In the genomic region with DNA sequence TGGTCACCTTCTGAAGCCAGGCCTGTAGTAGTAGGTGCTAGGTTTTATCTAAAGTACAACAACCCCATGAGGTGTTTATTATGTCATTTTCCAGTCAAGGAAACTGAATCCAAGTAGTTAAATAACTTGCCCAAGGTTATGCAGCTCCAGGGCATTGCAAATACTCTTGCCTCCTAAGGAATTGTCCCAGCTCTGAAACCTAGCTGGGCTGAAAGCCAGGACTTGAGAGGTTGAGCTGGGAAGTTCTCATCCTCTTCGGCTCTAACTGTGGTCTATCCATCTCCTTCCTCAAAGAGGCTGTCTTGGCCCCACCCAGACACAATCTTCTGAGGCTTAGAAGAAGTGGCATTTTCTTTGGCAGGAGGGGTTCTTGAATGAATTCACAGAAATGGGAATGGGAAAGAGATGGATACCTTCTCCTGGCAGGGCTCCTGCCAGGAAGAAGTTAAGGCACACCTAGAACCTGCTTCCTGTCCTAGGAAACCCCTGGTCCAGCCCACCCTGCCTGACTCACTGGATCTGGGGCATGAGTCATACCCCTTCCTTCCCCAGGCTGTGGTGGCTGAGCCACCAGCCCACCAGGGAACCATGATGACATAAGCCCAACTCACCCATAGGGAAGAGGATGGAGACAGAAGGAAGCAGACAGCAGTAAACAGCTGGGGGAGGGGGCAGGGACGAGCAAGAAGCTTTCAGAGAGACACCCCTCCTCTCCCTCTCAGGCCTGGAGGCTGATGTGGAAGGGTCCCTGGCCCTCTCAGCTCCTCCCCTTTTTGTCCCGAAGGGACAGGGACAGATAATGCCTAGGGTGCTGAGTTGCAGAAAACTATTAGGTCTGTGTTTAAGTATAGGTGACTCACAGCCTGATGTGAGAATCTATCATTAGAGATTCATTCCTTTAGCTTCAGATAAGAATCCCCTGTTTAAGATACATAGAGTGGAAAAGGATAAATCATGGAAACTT, we compare ENCODE assay signal across 8 cellular contexts. TPM values are rescaled to one million over a fixed set of nuclear protein-coding genes. Genes with fewer than 3 reads are reported as not detected.
DNase-seq lines count a peak whose midpoint lies in the region; ATAC-seq and TF ChIP-seq lines count a peak whose summit lies in the region.

No MANE protein-coding gene starts in this region.

- POLR2A ChIA-PET in activated B cell treated with CpG ODN at 0.5 μM for 24 hours (lab: Charles Lee): interaction anchor here (0.6 kb wide), 2 partner anchors 8 to 81 kb away, joined by 3 to 4 read pairs; no protein-coding TSS in a partner anchor

- H3K36me3 Mint-ChIP-seq in activated B cell treated with CpG ODN at 0.5 μM for 24 hours (ENCODE audit: low read depth): no peaks in the 10 kb centered on the region

- no peaks in the 10 kb centered on the region for H3K27me3 ChIP-seq in aorta (ENCODE audit: control insufficient read depth in 1 of 2, insufficient read depth in 2 of 2, low read length in 1 of 2)
- H3K27me3 ChIP-seq in HAP-1 (ENCODE audit: low read depth): no peaks in the 10 kb centered on the region

- H3K4me3 Mint-ChIP-seq in activated B cell treated with CpG ODN at 0.5 μM for 24 hours: no peak overlapping the region

- no peaks in the 10 kb centered on the region for H3K9me3 Mint-ChIP-seq in activated B cell treated with CpG ODN at 0.5 μM for 24 hours

- intact Hi-C loops in activated B cell treated with CpG ODN at 0.5 μM for 24 hours (cut with micrococcal nuclease): no loop called here
- intact Hi-C loops in aorta (cut with DNase I): no loop called here

- no peaks in the 10 kb centered on the region for H3K9me3 ChIP-seq in aorta (ENCODE audit: control insufficient read depth, low read length)
- no peaks in the 10 kb centered on the region for H3K9me3 ChIP-seq in HAP-1

- in situ Hi-C loops in HAP-1 (cut with MboI; ENCODE audit: low sequenced_read_pairs): no loop called here

- peak; percentile 36 for ATAC-seq in activated B cell treated with CpG ODN at 0.5 μM for 24 hours (ENCODE audit: low read depth)
- no peak for ATAC-seq in aorta (ENCODE audit: low FRiP score)
- ATAC-seq in GM19035 (IDR thresholded peaks at IDR 0.05; ENCODE audit: unreplicated experiment): no peak
- no peak for ATAC-seq in GM19328 (IDR thresholded peaks at IDR 0.05; ENCODE audit: unreplicated experiment)

- no peak overlapping the region for H3K4me3 ChIP-seq in aorta (ENCODE audit: low read length in 2 of 2)
- no peak overlapping the region for H3K4me3 ChIP-seq in HAP-1

- CTCF ChIA-PET in activated B cell treated with CpG ODN at 0.5 μM for 24 hours (lab: Charles Lee): interaction anchor here (1.1 kb wide), 1 partner anchor 11 kb away, joined by 5 read pairs; no protein-coding TSS in a partner anchor

- no peaks in the 10 kb centered on the region for H3K4me1 ChIP-seq in aorta (ENCODE audit: control insufficient read depth in 1 of 2, insufficient read depth in 2 of 2, low read length in 2 of 2)
- no peaks in the 10 kb centered on the region for H3K4me1 ChIP-seq in HAP-1

- no peak overlapping the region for H3K27ac ChIP-seq in aorta (ENCODE audit: low read depth in 1 of 2, low read length in 2 of 2)

- no peak overlapping the region for H3K27ac Mint-ChIP-seq in activated B cell treated with CpG ODN at 0.5 μM for 24 hours

- no peak for TF ChIP-seq CTCF in activated B cell treated with CpG ODN at 0.5 μM for 24 hours (IDR thresholded peaks at IDR 0.05)

- H3K27me3 Mint-ChIP-seq in activated B cell treated with CpG ODN at 0.5 μM for 24 hours: peaks cover 21% of the 10 kb centered on the region

- H3K4me1 Mint-ChIP-seq in activated B cell treated with CpG ODN at 0.5 μM for 24 hours: peaks cover 15% of the 10 kb centered on the region

- DNase-seq in stimulated activated naive CD4-positive, alpha-beta T cell treated with Interleukin-2 at 50 U/mL for 16 hours (lab: John Stamatoyannopoulos, UW): peak; percentile 24
- DNase-seq in stimulated activated naive CD4-positive, alpha-beta T cell (lab: John Stamatoyannopoulos, UW): no peak
- DNase-seq in activated B cell treated with CpG ODN at 0.5 μM for 24 hours: no peak
- peak; percentile 85 for DNase-seq in hepatic stellate cell (ENCODE audit: low spot score)
- DNase-seq in aorta: peak; percentile 64 to 70
- DNase-seq in HAP-1 (ENCODE audit: low spot score in 2 of 2): no peak

- 50 to 78% methylated on average over 2 to 3 of the region's 3 CpGs for WGBS in aorta, 2 donors

- H3K36me3 ChIP-seq in aorta (ENCODE audit: control insufficient read depth in 1 of 2, insufficient read depth in 2 of 2, low read length in 1 of 2) (no peaks in the 10 kb centered on the region), HAP-1 (replicated peaks) (no peaks in the 10 kb centered on the region)

RNA-seq across cellular contexts. Expression of a gene that starts 2.1 kb away (rescaled TPM):
- total RNA-seq in activated B cell treated with CpG ODN at 0.5 μM for 24 hours (not detected in 2 replicates), aorta (1 to 10 TPM; 1.3 to 1.9 TPM)
- 1 to 10 TPM in 1 of 2 donors, under 1 TPM in 1; 0.87 to 5.3 TPM for polyA plus RNA-seq in aorta

RNA-seq across cellular contexts. Expression of a gene that starts 54.0 kb away (rescaled TPM):
- total RNA-seq in activated B cell treated with CpG ODN at 0.5 μM for 24 hours (84.4 and 96.7 TPM in 2 replicates), aorta (10 to 100 TPM; 56.8 to 61.4 TPM)
- polyA plus RNA-seq in aorta: 10 to 100 TPM; 53.8 to 81.0 TPM

RNA-seq across cellular contexts. Expression of a gene that starts 54.5 kb away (rescaled TPM):
- total RNA-seq in activated B cell treated with CpG ODN at 0.5 μM for 24 hours (27.8 and 29.4 TPM in 2 replicates), aorta (10 to 100 TPM; 47.7 to 50.3 TPM)
- 10 to 100 TPM; 37.6 to 65.4 TPM for polyA plus RNA-seq in aorta

Comparison
In these comparisons a context has a peak if more than half of its experiments do, and no peak if none do; other contexts are left out.
1. DNase-seq: peak in stimulated activated naive CD4-positive, alpha-beta T cell treated with Interleukin-2 at 50 U/mL for 16 hours (single experiment), hepatic stellate cell (single experiment) and aorta (2 of 2); none in stimulated activated naive CD4-positive, alpha-beta T cell (0 of 6), activated B cell treated with CpG ODN at 0.5 μM for 24 hours (single experiment) and HAP-1 (0 of 2).